ENCODE assay signal across 22 cellular contexts in genomic region chr9:136954270-136955083, GRCh38. TPM values are rescaled to one million over a fixed set of nuclear protein-coding genes. Genes with fewer than 3 reads are reported as not detected.
A peak's percentile ranks its signal among the peaks of the same experiment; 100 is the strongest.
DNase-seq lines count a peak whose midpoint lies in the region; ATAC-seq, FAIRE-seq and TF ChIP-seq lines count a peak whose summit lies in the region.
"Had no signal": no experiment of that assay in that cellular context is flagged by ENCODE, and none has a peak within 500 bp of the region (broad histone marks: within the 10 kb centered on the region; RNA-seq: fewer than 3 reads in every experiment).

No MANE protein-coding gene starts in this region.

- H3K18ac ChIP-seq in H1 (ENCODE audit: extremely low read depth, low read length), result no peak overlapping the region; the same call in 1 of the 2 replicates

- H3K79me2 ChIP-seq in H1 (ENCODE audit: control insufficient read depth in 1 of 2, insufficient read depth in 2 of 2, low read length in 2 of 2) (no peaks in the 10 kb centered on the region), osteoblast (ENCODE audit: insufficient read depth, low read length) (no peaks in the 10 kb centered on the region)

- H3K36me3 ChIP-seq in H1 (ENCODE audit: control insufficient read depth in 2 of 4, insufficient read depth in 4 of 4, low read length in 3 of 4) (no peaks in the 10 kb centered on the region), osteoblast (ENCODE audit: insufficient read depth, low read length) (no peaks in the 10 kb centered on the region)
- H3K36me3 ChIP-seq: BE2C had no signal

- H3K14ac ChIP-seq in H1 (ENCODE audit: insufficient read length), result no peak overlapping the region

- H4K20me1 ChIP-seq in H1 (replicated peaks in 1 of 2; ENCODE audit: control insufficient read depth in 1 of 2, insufficient read depth in 2 of 2, low read length in 2 of 2) (peaks cover 0 to 6% of the 10 kb centered on the region in 2 experiments), osteoblast (ENCODE audit: insufficient read depth, low read length) (no peaks in the 10 kb centered on the region)

- peak overlapping the region in 1 of 4 experiments; percentile 14; a peak in 1 of 7 replicates for H3K9ac ChIP-seq in H1 (replicated peaks in 1 of 4; ENCODE audit: extremely low read depth in 1 of 4, low read depth in 3 of 4, low read length in 3 of 4)

- H3K4me3 ChIP-seq in H1 (ENCODE audit: extremely low read depth in 1 of 4, insufficient read depth in 2 of 4, low read depth in 3 of 4, low read length in 4 of 4) (no peak overlapping the region), osteoblast (ENCODE audit: insufficient read depth, low read length) (no peak overlapping the region)

- 0 out of 2 replicates have a peak overlapping the region, but pooled peaks have one; percentile 51 for H4K8ac ChIP-seq in H1 (ENCODE audit: extremely low read depth, insufficient read depth, low read length)

- no peak for TF ChIP-seq POLR2A in H1 (IDR thresholded peaks at IDR 0.05; ENCODE audit: control extremely low read depth in 1 of 2, low read depth in 2 of 2, low read length in 2 of 2)

- H3K79me1 ChIP-seq in H1 (ENCODE audit: low read depth, low read length), result no peaks in the 10 kb centered on the region

- H3K27me3 ChIP-seq in H1 (replicated peaks in 1 of 4; ENCODE audit: control insufficient read depth in 3 of 4, extremely low read depth in 1 of 4, insufficient read depth in 3 of 4, low read length in 3 of 4) (no peaks in the 10 kb centered on the region), osteoblast (ENCODE audit: insufficient read depth, low read length) (no peaks in the 10 kb centered on the region)
- H3K27me3 ChIP-seq: BE2C had no signal

- no peak overlapping the region for H2AFZ ChIP-seq in H1 (ENCODE audit: low read length)
- no peak overlapping the region for H2AFZ ChIP-seq in osteoblast (ENCODE audit: low read length)

- H3K27ac ChIP-seq in H1 (ENCODE audit: low read depth, low read length) (no peak overlapping the region), osteoblast (ENCODE audit: low read depth, low read length) (no peak overlapping the region)

- no peak overlapping the region for H2BK20ac ChIP-seq in H1 (ENCODE audit: low read length)

- intact Hi-C loops in Right ventricle myocardium superior (cut with DNase I) (no loop called here), cardiac septum (cut with DNase I) (no loop called here)

- no peak for TF ChIP-seq RAD21 in H1 (IDR thresholded peaks at IDR 0.05 in 1 of 2, conservative IDR thresholded peaks at IDR 0.05 in 1 of 2; ENCODE audit: low read depth in 2 of 2, low read length in 2 of 2)

- H3K4me1 ChIP-seq in H1 (replicated peaks in 1 of 4; ENCODE audit: control insufficient read depth in 3 of 4, insufficient read depth in 4 of 4, low read length in 3 of 4), result peaks cover 0 to 9% (median 6%) of the 10 kb centered on the region in 4 experiments; a peak in 5 of 7 replicates
- H3K4me1 ChIP-seq in osteoblast (ENCODE audit: insufficient read depth, low read length), result peaks cover 4% of the 10 kb centered on the region

- H3K4ac ChIP-seq in H1 (replicated peaks; ENCODE audit: insufficient read length, low read depth, low read length), result no peak overlapping the region

- DNase-seq in Right ventricle myocardium superior (peak; percentile 21), cardiac septum (ENCODE audit: low spot score) (no peak), H1 (ENCODE audit: low read depth in 1 of 2, low spot score in 2 of 2) (no peak), osteoblast (ENCODE audit: insufficient read length, low spot score, missing footprints) (peak; percentile 78), OCI-M2 (lab: John Stamatoyannopoulos, UW; ENCODE audit: unreplicated experiment) (no peak)
- DNase-seq: BE2C; Caco-2; CD4-positive, CD25-positive, alpha-beta regulatory T cell; H7; IMR-90; NCI-H1417; NCI-H187; NCI-H2107; NCI-H510A treated with DMSO at 0.1 percent for 48 hours; NCI-H82; PC-3; RPMI8226 had no signal

- ATAC-seq in Right ventricle myocardium superior (ENCODE audit: poor library complexity), result no peak
- ATAC-seq in HG03460 (IDR thresholded peaks at IDR 0.05; ENCODE audit: unreplicated experiment), result no peak
- ATAC-seq: PC-3 had no signal

- POLR2A ChIA-PET in H1 (lab: Charles Lee; ENCODE audit: partially characterized antibody), result no interaction called here

- WGBS in H1 (ENCODE audit: extremely low coverage in 1 of 2, insufficient coverage in 1 of 2, insufficient read length in 1 of 2, insufficient replicate concordance in 2 of 2, low coverage in 1 of 2, low lambda C conversion rate in 2 of 2, missing lambda C conversion rate in 1 of 2), 2 experiments, result 94% methylated on average over 14 of the region's 25 CpGs; no CpG with 5 or more reads in 1 of the 2 experiments

- no peak overlapping the region for H2BK120ac ChIP-seq in H1 (replicated peaks; ENCODE audit: low read depth, low read length)

- H3K23ac ChIP-seq in H1 (ENCODE audit: insufficient read length), result no peak overlapping the region

- TF ChIP-seq CTCF in H1 (IDR thresholded peaks at IDR 0.05; ENCODE audit: control extremely low read depth in 1 of 3, insufficient read depth in 1 of 3, low read depth in 1 of 3, low read length in 3 of 3), result no peak
- TF ChIP-seq CTCF in osteoblast (IDR thresholded peaks at IDR 0.05; ENCODE audit: extremely low read depth, low read depth, low read length), result no peak

- H3K56ac ChIP-seq in H1 (replicated peaks; ENCODE audit: insufficient read length, low read depth, low read length), result no peak overlapping the region

- no peak overlapping the region for H2BK12ac ChIP-seq in H1 (ENCODE audit: low read depth, low read length)

- no peak overlapping the region for H2AK5ac ChIP-seq in H1 (ENCODE audit: low read depth, low read length)

- peaks cover 15% of the 10 kb centered on the region; the same call in 1 of the 2 replicates for H3K23me2 ChIP-seq in H1 (ENCODE audit: low read depth, low read length)

- no peak overlapping the region for H2BK15ac ChIP-seq in H1 (ENCODE audit: low read length)

- no peak overlapping the region for H4K5ac ChIP-seq in H1 (ENCODE audit: insufficient read length, low read depth, low read length)

- TF ChIP-seq EP300 in H1 (IDR thresholded peaks at IDR 0.05; ENCODE audit: borderline replicate concordance in 1 of 2, low read depth in 2 of 2, low read length in 2 of 2), result no peak

- H3K9me3 ChIP-seq in H1 (ENCODE audit: insufficient read depth in 2 of 2, low read depth in 1 of 2, low read length in 1 of 2), result no peaks in the 10 kb centered on the region
- no peaks in the 10 kb centered on the region for H3K9me3 ChIP-seq in osteoblast (ENCODE audit: low read depth, low read length)
- H3K9me3 ChIP-seq: BE2C, Caco-2 had no signal

- H3K4me2 ChIP-seq in H1 (ENCODE audit: insufficient read depth in 1 of 2, low read depth in 2 of 2, low read length in 2 of 2) (no peak overlapping the region), osteoblast (ENCODE audit: insufficient read depth, low read length) (no peak overlapping the region)

- CTCF ChIA-PET in H1 (lab: Charles Lee; ENCODE audit: partially characterized antibody), result interaction anchor here (0.8 to 5.2 kb wide), 9 partner anchors 8 to 164 kb away, joined by 3 to 21 read pairs (median 3); partner anchors contain the start of genes C8G and FBXW5

- H4K91ac ChIP-seq in H1 (replicated peaks; ENCODE audit: insufficient read length, low read length), result peak overlapping the region; percentile 34

- FAIRE-seq in H1 (lab: Jason Lieb, UNC), result no peak
- FAIRE-seq: A204.1, G401.6 had no signal

- H2BK5ac ChIP-seq in H1 (ENCODE audit: low read depth, low read length), result no peak overlapping the region; the same call in 1 of the 2 replicates

RNA-seq across cellular contexts. Expression of gene LCN12, which starts 2.4 kb away (rescaled TPM):
- total RNA-seq in Right ventricle myocardium superior (2.1 TPM), cardiac septum (20.7 TPM), osteoblast (not detected in 2 replicates)
- total RNA-seq in H1 (2021; fragmentation: NEBNext Ultra II Directional; extraction: Animal tissue kit (Norgen Biotek cat#: 25700)), result 1.5 and 1.7 TPM in 2 replicates
- 1.1 and 2.1 TPM in 2 replicates for polyA plus RNA-seq in H1 (2011; rRNA removed)
- 1.2 TPM for polyA plus RNA-seq in H1 (2011; cell fraction: cytosol; rRNA removed)
- polyA plus RNA-seq in H1 (2011; cell fraction: nucleus; rRNA removed), result 20.2 TPM
- 0.91 to 2.5 TPM (median 1.7 TPM) in 4 replicates for polyA plus RNA-seq in H1 (2012, experiment 1 of 2)
- 0.35 TPM for polyA plus RNA-seq in H1 (2012, experiment 2 of 2)
- 0.43 TPM for polyA plus RNA-seq in H1 (2013, experiment 1 of 2)
- 0.39 TPM for polyA plus RNA-seq in H1 (2013, experiment 2 of 2)
- 0.12 and 1.3 TPM in 2 replicates for polyA minus RNA-seq in H1 (2011; rRNA and poly(A)+ RNA removed)
- polyA minus RNA-seq in H1 (2011; cell fraction: cytosol; rRNA and poly(A)+ RNA removed), result not detected
- polyA minus RNA-seq in H1 (2011; cell fraction: nucleus; rRNA and poly(A)+ RNA removed), result 0.40 TPM
- total RNA-seq: HT1080, IMR-90, M059J had no signal
- polyA plus RNA-seq: CD4-positive, CD25-positive, alpha-beta regulatory T cell had no signal

RNA-seq across cellular contexts. Expression of gene C8G, which starts 9.4 kb away (rescaled TPM):
- total RNA-seq in Right ventricle myocardium superior, result 1.1 TPM
- total RNA-seq in cardiac septum, result 3.4 TPM
- total RNA-seq in H1 (2021; fragmentation: NEBNext Ultra II Directional; extraction: Animal tissue kit (Norgen Biotek cat#: 25700)), result 0.80 TPM in 1 of 2 replicates, not detected in the other
- 0.62 and 1.8 TPM in 2 replicates for polyA plus RNA-seq in H1 (2011; rRNA removed)
- 1.4 TPM for polyA plus RNA-seq in H1 (2011; cell fraction: cytosol; rRNA removed)
- 8.4 TPM for polyA plus RNA-seq in H1 (2011; cell fraction: nucleus; rRNA removed)
- polyA plus RNA-seq in H1 (2012, experiment 1 of 2), result 0.88 to 1.5 TPM in 2 of 4 replicates, not detected in the others
- polyA plus RNA-seq in H1 (2012, experiment 2 of 2), result not detected
- 1.6 TPM for polyA plus RNA-seq in H1 (2013, experiment 1 of 2)
- polyA plus RNA-seq in H1 (2013, experiment 2 of 2), result 0.75 TPM
- not detected in 2 replicates for polyA minus RNA-seq in H1 (2011; rRNA and poly(A)+ RNA removed)
- not detected for polyA minus RNA-seq in H1 (2011; cell fraction: cytosol; rRNA and poly(A)+ RNA removed)
- not detected for polyA minus RNA-seq in H1 (2011; cell fraction: nucleus; rRNA and poly(A)+ RNA removed)
- 1.2 TPM in 1 of 2 replicates, not detected in the other for total RNA-seq in osteoblast
- total RNA-seq: H7, IMR-90 had no signal

RNA-seq across cellular contexts. Expression of gene FBXW5, which starts 9.9 kb away (rescaled TPM):
- total RNA-seq in Right ventricle myocardium superior (142 TPM), cardiac septum (162 TPM), osteoblast (143 and 157 TPM in 2 replicates)
- 49.0 and 49.5 TPM in 2 replicates for total RNA-seq in H1 (2021; fragmentation: NEBNext Ultra II Directional; extraction: Animal tissue kit (Norgen Biotek cat#: 25700))
- polyA plus RNA-seq in H1 (2011; rRNA removed), result 71.0 and 93.6 TPM in 2 replicates
- 63.6 TPM for polyA plus RNA-seq in H1 (2011; cell fraction: cytosol; rRNA removed)
- 128 TPM for polyA plus RNA-seq in H1 (2011; cell fraction: nucleus; rRNA removed)
- 21.9 to 43.5 TPM (median 42.5 TPM) in 4 replicates for polyA plus RNA-seq in H1 (2012, experiment 1 of 2)
- 42.7 TPM for polyA plus RNA-seq in H1 (2012, experiment 2 of 2)
- 31.4 TPM for polyA plus RNA-seq in H1 (2013, experiment 1 of 2)
- polyA plus RNA-seq in H1 (2013, experiment 2 of 2), result 30.2 TPM
- 30.9 and 37.2 TPM in 2 replicates for polyA minus RNA-seq in H1 (2011; rRNA and poly(A)+ RNA removed)
- 67.3 TPM for polyA minus RNA-seq in H1 (2011; cell fraction: cytosol; rRNA and poly(A)+ RNA removed)
- 46.9 TPM for polyA minus RNA-seq in H1 (2011; cell fraction: nucleus; rRNA and poly(A)+ RNA removed)

RNA-seq across cellular contexts. Expression of gene PTGDS, which starts 22.8 kb away (rescaled TPM):
- total RNA-seq in Right ventricle myocardium superior (6,152 TPM), cardiac septum (1,323 TPM), osteoblast (37.4 and 57.9 TPM in 2 replicates)
- total RNA-seq in H1 (2021; fragmentation: NEBNext Ultra II Directional; extraction: Animal tissue kit (Norgen Biotek cat#: 25700)), result 2.2 and 2.3 TPM in 2 replicates
- polyA plus RNA-seq in H1 (2011; rRNA removed), result 1.7 and 2.5 TPM in 2 replicates
- 1.1 TPM for polyA plus RNA-seq in H1 (2011; cell fraction: cytosol; rRNA removed)
- polyA plus RNA-seq in H1 (2011; cell fraction: nucleus; rRNA removed), result 6.2 TPM
- polyA plus RNA-seq in H1 (2012, experiment 1 of 2), result 0.66 to 1.3 TPM (median 0.98 TPM) in 4 replicates
- polyA plus RNA-seq in H1 (2012, experiment 2 of 2), result 1.4 TPM
- 1.4 TPM for polyA plus RNA-seq in H1 (2013, experiment 1 of 2)
- polyA plus RNA-seq in H1 (2013, experiment 2 of 2), result 2.0 TPM
- 0.54 TPM in 1 of 2 replicates, not detected in the other for polyA minus RNA-seq in H1 (2011; rRNA and poly(A)+ RNA removed)
- polyA minus RNA-seq in H1 (2011; cell fraction: cytosol; rRNA and poly(A)+ RNA removed), result not detected
- 1.9 TPM for polyA minus RNA-seq in H1 (2011; cell fraction: nucleus; rRNA and poly(A)+ RNA removed)
- total RNA-seq: Caco-2, HT1080, IMR-90, M059J, PC-3 had no signal

RNA-seq across cellular contexts. Expression of gene LCNL1, which starts 28.3 kb away (rescaled TPM):
- 9.7 TPM for total RNA-seq in Right ventricle myocardium superior
- 5.9 TPM for total RNA-seq in cardiac septum
- 0.15 TPM in 1 of 2 replicates, not detected in the other for total RNA-seq in H1 (2021; fragmentation: NEBNext Ultra II Directional; extraction: Animal tissue kit (Norgen Biotek cat#: 25700))
- polyA plus RNA-seq in H1 (2011; rRNA removed), result 0.11 and 0.35 TPM in 2 replicates
- 0.21 TPM for polyA plus RNA-seq in H1 (2011; cell fraction: cytosol; rRNA removed)
- polyA plus RNA-seq in H1 (2011; cell fraction: nucleus; rRNA removed), result 1.5 TPM
- 0.07 TPM in 1 of 4 replicates, not detected in the others for polyA plus RNA-seq in H1 (2012, experiment 1 of 2)
- 0.13 TPM for polyA plus RNA-seq in H1 (2012, experiment 2 of 2)
- polyA plus RNA-seq in H1 (2013, experiment 1 of 2), result 0.18 TPM
- polyA plus RNA-seq in H1 (2013, experiment 2 of 2), result 0.06 TPM
- polyA minus RNA-seq in H1 (2011; rRNA and poly(A)+ RNA removed), result 0.25 TPM in 1 of 2 replicates, not detected in the other
- polyA minus RNA-seq in H1 (2011; cell fraction: cytosol; rRNA and poly(A)+ RNA removed), result not detected
- polyA minus RNA-seq in H1 (2011; cell fraction: nucleus; rRNA and poly(A)+ RNA removed), result 1.00 TPM
- total RNA-seq in osteoblast, result 4.4 and 5.4 TPM in 2 replicates
- total RNA-seq: Caco-2; CD4-positive, CD25-positive, alpha-beta regulatory T cell; HT1080; IMR-90; M059J; PC-3 had no signal
- polyA plus RNA-seq: CD4-positive, CD25-positive, alpha-beta regulatory T cell had no signal

Comparison
In these comparisons a context has a peak if more than half of its experiments do, and no peak if none do; other contexts are left out.
1. DNase-seq: peak in Right ventricle myocardium superior (single experiment) and osteoblast (single experiment); none in cardiac septum (single experiment), H1 (0 of 2) and OCI-M2 (single experiment).